19 cellular contexts compared by ENCODE assay signal in genomic region chr4:4781936-4782754, GRCh38.
DNase-seq lines count a peak whose midpoint lies in the region; FAIRE-seq and TF ChIP-seq lines count a peak whose summit lies in the region.
"Had no signal": no experiment of that assay in that cellular context is flagged by ENCODE, and none has a peak within 500 bp of the region (broad histone marks: within the 10 kb centered on the region; RNA-seq: fewer than 3 reads in every experiment).

No MANE protein-coding gene starts in this region.

- H3K9me3 ChIP-seq in AG04450 (ENCODE audit: control insufficient read depth, insufficient read depth, low read length), result no peaks in the 10 kb centered on the region
- H3K9me3 ChIP-seq: left ventricle myocardium inferior had no signal

- peaks cover 5% of the 10 kb centered on the region for H3K27me3 ChIP-seq in AG04450 (ENCODE audit: control insufficient read depth, insufficient read depth, low read length)

- peaks cover 2% of the 10 kb centered on the region for H3K9me3 Mint-ChIP-seq in nephron

- no peak for FAIRE-seq in GM12892 (lab: Jason Lieb, UNC)

- peak overlapping the region; percentile 27; the same call in 1 of the 2 replicates for H3K4me3 ChIP-seq in AG04450 (ENCODE audit: low read depth, low read length)
- H3K4me3 ChIP-seq in HFF-Myc (replicated peaks; ENCODE audit: low read depth, low read length), result peak overlapping the region; percentile 0
- H3K4me3 ChIP-seq: left ventricle myocardium inferior, SK-N-MC had no signal

- peaks cover 7% of the 10 kb centered on the region for H3K36me3 Mint-ChIP-seq in nephron (ENCODE audit: low read depth)

- H3K27ac ChIP-seq in AG04450 (ENCODE audit: low read depth, low read length) (peak overlapping the region; percentile 31), epithelial cell of prostate (peak overlapping the region; percentile 8)
- H3K27ac ChIP-seq: left ventricle myocardium inferior, SK-N-MC had no signal

- H3K27ac Mint-ChIP-seq in nephron, result peak overlapping the region; percentile 14 to 60 (median 41)
- H3K27ac Mint-ChIP-seq: activated CD4-positive, alpha-beta T cell treated with anti-CD3 and anti-CD28 coated beads, Interleukin-2, amount 10 ng/mL, durations not matched to agents 24 days and 14 days; activated naive CD4-positive, alpha-beta T cell treated with anti-CD3 and anti-CD28 coated beads, Interleukin-2, amount 50 U/mL, for 72 hours; stimulated activated naive CD8-positive, alpha-beta T cell treated with anti-CD3 and anti-CD28 coated beads, Interleukin-15, amount 100 ng/mL, for 72 hours had no signal

- H3K4me3 Mint-ChIP-seq in nephron, result no peak overlapping the region
- H3K4me3 Mint-ChIP-seq: activated CD4-positive, alpha-beta T cell treated with anti-CD3 and anti-CD28 coated beads, Interleukin-2, amount 10 ng/mL, durations not matched to agents 24 days and 14 days; stimulated activated naive CD8-positive, alpha-beta T cell treated with anti-CD3 and anti-CD28 coated beads, Interleukin-15, amount 100 ng/mL, for 72 hours had no signal

- TF ChIP-seq CTCF in AG04450 (IDR thresholded peaks at IDR 0.05; ENCODE audit: low read depth, low read length) (no peak), HFF-Myc (IDR thresholded peaks at IDR 0.05; ENCODE audit: low read depth, low read length, missing control alignments) (no peak), nephron (IDR thresholded peaks at IDR 0.05; ENCODE audit: unreplicated experiment in 3 of 3) (no peak)

- CTCF ChIA-PET in AG04450 (lab: Charles Lee), result no interaction called here

- TF ChIP-seq POLR2A in GM12892 (IDR thresholded peaks at IDR 0.05; ENCODE audit: low read depth, low read length), result no peak

- H3K27me3 Mint-ChIP-seq in nephron (ENCODE audit: low read depth), result peaks cover 21% of the 10 kb centered on the region
- H3K27me3 Mint-ChIP-seq: activated CD4-positive, alpha-beta T cell treated with anti-CD3 and anti-CD28 coated beads, Interleukin-2, amount 10 ng/mL, durations not matched to agents 24 days and 14 days; stimulated activated naive CD8-positive, alpha-beta T cell treated with anti-CD3 and anti-CD28 coated beads, Interleukin-15, amount 100 ng/mL, for 72 hours had no signal

- POLR2A ChIA-PET in AG04450 (lab: Yijun Ruan, JAX), result interaction anchor here (0.7 kb wide), 1 partner anchor 9 kb away, joined by 3 read pairs; no protein-coding TSS in a partner anchor

- H3K4me1 Mint-ChIP-seq in nephron, result peaks cover 12% of the 10 kb centered on the region
- H3K4me1 Mint-ChIP-seq: activated CD4-positive, alpha-beta T cell treated with anti-CD3 and anti-CD28 coated beads, Interleukin-2, amount 10 ng/mL, durations not matched to agents 24 days and 14 days; stimulated activated naive CD8-positive, alpha-beta T cell treated with anti-CD3 and anti-CD28 coated beads, Interleukin-15, amount 100 ng/mL, for 72 hours had no signal

- DNase-seq in AG04450 (ENCODE audit: low read depth, low spot score) (peak; percentile 24), HFF-Myc (ENCODE audit: extremely low read depth, low read depth) (peak; percentile 56), epithelial cell of prostate (ENCODE audit: low read depth, low spot score) (no peak), NCI-H1092 (lab: John Stamatoyannopoulos, UW) (no peak), GM12892 (ENCODE audit: insufficient read length) (no peak), cerebellum (ENCODE audit: low spot score) (no peak), SW480 (ENCODE audit: low spot score) (no peak)
- DNase-seq: activated CD4-positive, alpha-beta T cell treated with anti-CD3 and anti-CD28 coated beads, Interleukin-2, amount 10 ng/mL, durations not matched to agents 24 days and 14 days; AML-193; Calu3; foreskin melanocyte; left ventricle myocardium inferior; NCI-H2081 treated with DMSO at 0.1 percent for 48 hours; NCI-H774; posterior cingulate gyrus; stimulated activated naive CD8-positive, alpha-beta T cell treated with anti-CD3 and anti-CD28 coated beads, Interleukin-15, amount 100 ng/mL, for 72 hours had no signal

Comparison
In these comparisons a context has a peak if more than half of its experiments do, and no peak if none do; other contexts are left out.
1. DNase-seq: peak in AG04450 (single experiment) and HFF-Myc (single experiment); none in epithelial cell of prostate (single experiment), NCI-H1092 (single experiment), GM12892 (single experiment), cerebellum (single experiment) and SW480 (single experiment).